ENCODE assay signal across 1 cellular context in the genomic region with DNA sequence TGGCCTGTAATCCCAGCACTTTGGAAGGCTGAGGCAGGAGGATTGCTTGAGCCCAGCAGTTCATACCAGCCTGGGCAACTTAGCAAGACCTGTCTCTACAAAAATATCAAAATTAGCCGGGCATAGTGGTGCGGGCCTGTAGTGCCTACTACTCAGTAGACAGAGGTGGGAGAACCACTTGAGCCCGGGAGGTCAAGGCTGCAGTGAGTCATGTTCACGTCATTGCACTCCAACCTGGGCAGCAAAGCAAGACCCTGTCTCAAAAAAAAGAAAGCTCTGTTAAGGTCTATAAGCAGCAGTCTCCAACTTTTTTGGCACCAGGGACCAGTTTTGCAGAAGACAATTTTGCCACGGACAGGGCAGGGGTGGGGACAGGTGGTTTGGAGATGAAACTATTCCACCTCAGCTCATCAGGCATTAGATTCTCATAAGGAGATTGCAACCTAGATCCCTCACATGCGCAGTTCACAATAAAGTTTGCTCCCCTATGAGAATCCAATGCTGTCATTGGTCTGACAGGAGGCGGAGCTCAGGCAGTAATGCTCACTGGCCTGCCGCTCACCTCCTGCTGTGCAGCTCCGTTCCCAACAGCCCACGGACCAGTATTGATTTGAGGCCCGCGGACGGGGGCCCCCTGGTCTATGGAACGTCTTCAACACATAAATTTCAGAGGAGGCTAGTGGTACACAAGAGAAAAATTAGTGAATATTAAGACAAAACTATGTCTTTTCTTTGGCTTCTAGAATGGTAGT.
A peak's percentile ranks its signal among the peaks of the same experiment; 100 is the strongest.
TF ChIP-seq lines count a peak whose summit lies in the region.

No MANE protein-coding gene starts in this region.

TF ChIP-seq in HEK293, 187 proteins besides CTCF, POLR2A, EP300 and RAD21:
- TF ChIP-seq BCL11B (tag by site-specific recombination; IDR thresholded peaks at IDR 0.05; ENCODE audit: low read depth) = no peak
- no peak for TF ChIP-seq ZIC2 (tag by site-specific recombination; IDR thresholded peaks at IDR 0.05)
- no peak for TF ChIP-seq ZNF654 (tag by site-specific recombination; IDR thresholded peaks at IDR 0.05; ENCODE audit: low read depth)
- no peak for TF ChIP-seq ZNF549 (tag by site-specific recombination; IDR thresholded peaks at IDR 0.05)
- TF ChIP-seq ZNF121 (tag by site-specific recombination; IDR thresholded peaks at IDR 0.05) = peak; percentile 50; the same call in 1 of the 2 replicates
- no peak for TF ChIP-seq ZNF366 (tag by site-specific recombination; conservative IDR thresholded peaks at IDR 0.05)
- TF ChIP-seq KLF9 (tag by site-specific recombination; IDR thresholded peaks at IDR 0.05; ENCODE audit: low read depth) = no peak
- TF ChIP-seq ZNF239 (tag by site-specific recombination; IDR thresholded peaks at IDR 0.05) = no peak
TF ChIP-seq in HEK293: peak in this region for 1.
